Comparison of ENCODE assay signal across 1 cellular context in the genomic region with DNA sequence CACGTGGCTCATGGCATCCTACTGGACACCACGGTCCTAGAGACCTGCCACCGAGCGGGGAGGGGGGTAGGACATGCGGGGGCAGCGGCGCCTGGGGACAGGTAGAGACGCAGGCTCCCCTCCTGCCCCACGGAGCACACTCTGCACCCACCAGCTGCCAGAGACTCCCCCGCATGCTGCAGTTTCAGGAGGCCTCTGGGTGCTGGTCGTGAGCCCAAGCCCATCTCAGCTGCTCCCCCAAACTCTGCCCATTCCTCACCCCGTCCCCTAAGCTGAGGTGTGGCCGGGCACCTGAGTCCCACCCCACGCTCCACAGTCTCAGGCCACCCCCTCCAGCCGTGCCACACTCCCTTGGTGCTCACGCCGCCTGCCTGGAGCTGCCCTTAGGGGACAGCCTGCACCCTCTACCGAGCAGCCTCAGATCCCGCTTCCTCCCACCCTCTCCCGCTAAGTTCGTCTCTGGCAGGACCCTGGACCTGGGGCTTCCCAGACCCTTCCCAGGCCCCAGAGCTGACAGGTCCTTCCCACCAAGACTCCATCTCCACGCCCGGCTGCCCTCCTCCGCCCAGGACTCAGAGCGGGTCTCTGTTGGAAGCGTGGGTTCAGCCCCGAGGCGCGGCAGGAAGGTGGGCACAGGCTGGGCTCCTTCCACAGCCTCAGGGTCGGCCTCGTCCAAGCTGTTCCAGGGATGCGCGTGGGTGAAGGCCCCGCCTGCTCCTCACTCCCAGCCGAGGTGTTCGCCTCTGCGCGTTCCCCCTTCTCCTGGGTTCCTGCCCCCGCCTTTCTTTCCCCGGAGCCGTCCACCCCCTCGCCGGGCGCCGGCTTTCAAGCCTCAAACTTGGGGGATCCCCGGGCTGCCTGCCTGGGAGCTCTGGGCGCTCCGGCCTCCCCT.
TF ChIP-seq lines count a peak whose summit lies in the region.

No MANE protein-coding gene starts in this region.

TF ChIP-seq in HepG2, 621 proteins besides CTCF, POLR2A, EP300 and RAD21 (continued from another document):
- TF ChIP-seq, protein P1, sequence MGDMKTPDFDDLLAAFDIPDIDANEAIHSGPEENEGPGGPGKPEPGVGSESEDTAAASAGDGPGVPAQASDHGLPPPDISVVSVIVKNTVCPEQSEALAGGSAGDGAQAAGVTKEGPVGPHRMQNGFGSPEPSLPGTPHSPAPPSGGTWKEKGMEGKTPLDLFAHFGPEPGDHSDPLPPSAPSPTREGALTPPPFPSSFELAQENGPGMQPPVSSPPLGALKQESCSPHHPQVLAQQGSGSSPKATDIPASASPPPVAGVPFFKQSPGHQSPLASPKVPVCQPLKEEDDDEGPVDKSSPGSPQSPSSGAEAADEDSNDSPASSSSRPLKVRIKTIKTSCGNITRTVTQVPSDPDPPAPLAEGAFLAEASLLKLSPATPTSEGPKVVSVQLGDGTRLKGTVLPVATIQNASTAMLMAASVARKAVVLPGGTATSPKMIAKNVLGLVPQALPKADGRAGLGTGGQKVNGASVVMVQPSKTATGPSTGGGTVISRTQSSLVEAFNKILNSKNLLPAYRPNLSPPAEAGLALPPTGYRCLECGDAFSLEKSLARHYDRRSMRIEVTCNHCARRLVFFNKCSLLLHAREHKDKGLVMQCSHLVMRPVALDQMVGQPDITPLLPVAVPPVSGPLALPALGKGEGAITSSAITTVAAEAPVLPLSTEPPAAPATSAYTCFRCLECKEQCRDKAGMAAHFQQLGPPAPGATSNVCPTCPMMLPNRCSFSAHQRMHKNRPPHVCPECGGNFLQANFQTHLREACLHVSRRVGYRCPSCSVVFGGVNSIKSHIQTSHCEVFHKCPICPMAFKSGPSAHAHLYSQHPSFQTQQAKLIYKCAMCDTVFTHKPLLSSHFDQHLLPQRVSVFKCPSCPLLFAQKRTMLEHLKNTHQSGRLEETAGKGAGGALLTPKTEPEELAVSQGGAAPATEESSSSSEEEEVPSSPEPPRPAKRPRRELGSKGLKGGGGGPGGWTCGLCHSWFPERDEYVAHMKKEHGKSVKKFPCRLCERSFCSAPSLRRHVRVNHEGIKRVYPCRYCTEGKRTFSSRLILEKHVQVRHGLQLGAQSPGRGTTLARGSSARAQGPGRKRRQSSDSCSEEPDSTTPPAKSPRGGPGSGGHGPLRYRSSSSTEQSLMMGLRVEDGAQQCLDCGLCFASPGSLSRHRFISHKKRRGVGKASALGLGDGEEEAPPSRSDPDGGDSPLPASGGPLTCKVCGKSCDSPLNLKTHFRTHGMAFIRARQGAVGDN (CRISPR knock-in tag; IDR thresholded peaks at IDR 0.05) = peak; percentile 53; the same call in 1 of the 2 replicates
- TF ChIP-seq KDM4B (CRISPR knock-in tag; IDR thresholded peaks at IDR 0.05) = no peak
- TF ChIP-seq, protein P2, sequence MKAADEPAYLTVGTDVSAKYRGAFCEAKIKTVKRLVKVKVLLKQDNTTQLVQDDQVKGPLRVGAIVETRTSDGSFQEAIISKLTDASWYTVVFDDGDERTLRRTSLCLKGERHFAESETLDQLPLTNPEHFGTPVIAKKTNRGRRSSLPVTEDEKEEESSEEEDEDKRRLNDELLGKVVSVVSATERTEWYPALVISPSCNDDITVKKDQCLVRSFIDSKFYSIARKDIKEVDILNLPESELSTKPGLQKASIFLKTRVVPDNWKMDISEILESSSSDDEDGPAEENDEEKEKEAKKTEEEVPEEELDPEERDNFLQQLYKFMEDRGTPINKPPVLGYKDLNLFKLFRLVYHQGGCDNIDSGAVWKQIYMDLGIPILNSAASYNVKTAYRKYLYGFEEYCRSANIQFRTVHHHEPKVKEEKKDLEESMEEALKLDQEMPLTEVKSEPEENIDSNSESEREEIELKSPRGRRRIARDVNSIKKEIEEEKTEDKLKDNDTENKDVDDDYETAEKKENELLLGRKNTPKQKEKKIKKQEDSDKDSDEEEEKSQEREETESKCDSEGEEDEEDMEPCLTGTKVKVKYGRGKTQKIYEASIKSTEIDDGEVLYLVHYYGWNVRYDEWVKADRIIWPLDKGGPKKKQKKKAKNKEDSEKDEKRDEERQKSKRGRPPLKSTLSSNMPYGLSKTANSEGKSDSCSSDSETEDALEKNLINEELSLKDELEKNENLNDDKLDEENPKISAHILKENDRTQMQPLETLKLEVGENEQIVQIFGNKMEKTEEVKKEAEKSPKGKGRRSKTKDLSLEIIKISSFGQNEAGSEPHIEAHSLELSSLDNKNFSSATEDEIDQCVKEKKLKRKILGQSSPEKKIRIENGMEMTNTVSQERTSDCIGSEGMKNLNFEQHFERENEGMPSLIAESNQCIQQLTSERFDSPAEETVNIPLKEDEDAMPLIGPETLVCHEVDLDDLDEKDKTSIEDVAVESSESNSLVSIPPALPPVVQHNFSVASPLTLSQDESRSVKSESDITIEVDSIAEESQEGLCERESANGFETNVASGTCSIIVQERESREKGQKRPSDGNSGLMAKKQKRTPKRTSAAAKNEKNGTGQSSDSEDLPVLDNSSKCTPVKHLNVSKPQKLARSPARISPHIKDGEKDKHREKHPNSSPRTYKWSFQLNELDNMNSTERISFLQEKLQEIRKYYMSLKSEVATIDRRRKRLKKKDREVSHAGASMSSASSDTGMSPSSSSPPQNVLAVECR (CRISPR knock-in tag; IDR thresholded peaks at IDR 0.05; ENCODE audit: borderline replicate concordance) = 0 out of 2 replicates have a peak, but pooled peaks have one; percentile 17
- 0 out of 2 replicates have a peak, but pooled peaks have one; percentile 35 for TF ChIP-seq KDM2A (CRISPR knock-in tag; IDR thresholded peaks at IDR 0.05; ENCODE audit: borderline replicate concordance, low read depth)
- TF ChIP-seq HOXA3 (CRISPR knock-in tag; IDR thresholded peaks at IDR 0.05) = 0 out of 2 replicates have a peak, but pooled peaks have one; percentile 20
- no peak for TF ChIP-seq ZNF224 (CRISPR knock-in tag; IDR thresholded peaks at IDR 0.05)
- 0 out of 2 replicates have a peak, but pooled peaks have one; percentile 44 for TF ChIP-seq GLI4 (CRISPR knock-in tag; IDR thresholded peaks at IDR 0.05; ENCODE audit: borderline replicate concordance)
- 0 out of 2 replicates have a peak, but pooled peaks have one; percentile 13 for TF ChIP-seq ZBTB38 (CRISPR knock-in tag; IDR thresholded peaks at IDR 0.05)
- 0 out of 2 replicates have a peak, but pooled peaks have one; percentile 16 for TF ChIP-seq HOXD1 (CRISPR knock-in tag; IDR thresholded peaks at IDR 0.05)
- TF ChIP-seq SETDB1 (CRISPR knock-in tag; IDR thresholded peaks at IDR 0.05; ENCODE audit: borderline replicate concordance) = 0 out of 2 replicates have a peak, but pooled peaks have one; percentile 40
- peak; percentile 38 for TF ChIP-seq ZNF883 (CRISPR knock-in tag; IDR thresholded peaks at IDR 0.05; ENCODE audit: not compliant biosample characterization)
- 0 out of 2 replicates have a peak, but pooled peaks have one; percentile 27 for TF ChIP-seq SAFB2 (CRISPR knock-in tag; IDR thresholded peaks at IDR 0.05; ENCODE audit: borderline replicate concordance, low read depth)
- no peak for TF ChIP-seq ZNF616 (CRISPR knock-in tag; IDR thresholded peaks at IDR 0.05; ENCODE audit: low read depth)
- peak; percentile 95 for TF ChIP-seq ZBTB33 (CRISPR knock-in tag; IDR thresholded peaks at IDR 0.05)
- TF ChIP-seq CBFB (CRISPR knock-in tag; IDR thresholded peaks at IDR 0.05) = no peak
- TF ChIP-seq, protein P3, sequence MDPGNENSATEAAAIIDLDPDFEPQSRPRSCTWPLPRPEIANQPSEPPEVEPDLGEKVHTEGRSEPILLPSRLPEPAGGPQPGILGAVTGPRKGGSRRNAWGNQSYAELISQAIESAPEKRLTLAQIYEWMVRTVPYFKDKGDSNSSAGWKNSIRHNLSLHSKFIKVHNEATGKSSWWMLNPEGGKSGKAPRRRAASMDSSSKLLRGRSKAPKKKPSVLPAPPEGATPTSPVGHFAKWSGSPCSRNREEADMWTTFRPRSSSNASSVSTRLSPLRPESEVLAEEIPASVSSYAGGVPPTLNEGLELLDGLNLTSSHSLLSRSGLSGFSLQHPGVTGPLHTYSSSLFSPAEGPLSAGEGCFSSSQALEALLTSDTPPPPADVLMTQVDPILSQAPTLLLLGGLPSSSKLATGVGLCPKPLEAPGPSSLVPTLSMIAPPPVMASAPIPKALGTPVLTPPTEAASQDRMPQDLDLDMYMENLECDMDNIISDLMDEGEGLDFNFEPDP (CRISPR knock-in tag; conservative IDR thresholded peaks at IDR 0.05) = 0 out of 2 replicates have a peak, but pooled peaks have one; percentile 75
